In the genomic region with DNA sequence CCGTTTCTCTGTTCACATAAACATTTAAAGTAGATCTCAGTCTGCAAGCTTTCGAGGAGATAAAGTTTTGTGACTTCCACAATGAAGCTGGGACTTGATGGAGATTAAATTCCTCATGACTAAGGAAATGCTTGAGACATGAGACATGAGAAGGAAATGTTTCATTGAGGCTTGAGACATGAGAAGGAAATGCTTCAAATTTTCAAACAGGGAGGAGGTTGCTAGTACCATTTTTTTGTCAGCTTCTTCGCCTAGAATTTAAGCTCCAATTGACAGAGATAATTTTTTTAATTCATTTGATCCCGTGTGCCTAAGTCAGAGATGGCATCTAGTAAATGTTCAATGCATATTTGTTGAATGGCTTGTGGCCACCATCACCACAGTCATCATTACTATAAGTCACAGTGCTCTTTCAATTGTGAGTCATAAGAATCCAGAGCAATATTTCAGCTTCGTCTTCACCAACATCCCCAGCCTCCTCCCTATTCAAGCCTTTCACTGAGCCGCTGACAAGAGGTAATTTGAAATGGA, we compare ENCODE assay signal across 11 cellular contexts. TPM values are rescaled to one million over a fixed set of nuclear protein-coding genes. Genes with fewer than 3 reads are reported as not detected.
DNase-seq lines count a peak whose midpoint lies in the region; ATAC-seq and TF ChIP-seq lines count a peak whose summit lies in the region.
"Had no signal": no experiment of that assay in that cellular context is flagged by ENCODE, and none has a peak within 500 bp of the region (broad histone marks: within the 10 kb centered on the region; RNA-seq: fewer than 3 reads in every experiment).

No MANE protein-coding gene starts in this region.

- no peak overlapping the region for H3K27ac Mint-ChIP-seq in WTC11
- peak overlapping the region; percentile 83 for H3K27ac Mint-ChIP-seq in glutamatergic neuron (ENCODE audit: unreplicated experiment)
- no peak overlapping the region for H3K27ac Mint-ChIP-seq in type B pancreatic cell
- H3K27ac Mint-ChIP-seq in activated T-helper 1 cell treated with anti-CD3 and anti-CD28 coated beads, Interleukin-12 subunit alpha, Interleukin-12 subunit beta, Interleukin-2, Interleukin-4 antibody, amounts not matched to agents 30 ng/mL and 10 ng/mL and 1 ng/mL, durations not matched to agents 14 hours and 24 hours and 36 hours = no peak overlapping the region

- H3K4me1 ChIP-seq in left ventricle myocardium inferior = peaks cover 26% of the 10 kb centered on the region

- intact Hi-C loops in left ventricle myocardium inferior (cut with micrococcal nuclease) (no loop called here), Right ventricle myocardium superior (cut with DNase I) (no loop called here)
- intact Hi-C loops in activated T-helper 1 cell treated with anti-CD3 and anti-CD28 coated beads, Interleukin-12 subunit alpha, Interleukin-12 subunit beta, Interleukin-2, Interleukin-4 antibody, amounts not matched to agents 30 ng/mL and 10 ng/mL and 1 ng/mL, durations not matched to agents 14 hours and 24 hours and 36 hours (cut with micrococcal nuclease) = loop anchor here (1.0 kb wide), 1 partner anchor 39 kb away; the partner anchor contains the start of gene SMARCAL1

- H3K27ac ChIP-seq in left ventricle myocardium inferior (replicated peaks) = peak overlapping the region; percentile 45

- POLR2A ChIA-PET in WTC11 (lab: Charles Lee) = interaction anchor here (1.1 to 1.4 kb wide), 2 partner anchors 23 to 33 kb away, joined by 3 read pairs; no protein-coding TSS in a partner anchor

- peaks cover 75% of the 10 kb centered on the region for H3K27me3 ChIP-seq in left ventricle myocardium inferior (ENCODE audit: low read depth)

- no peak for DNase-seq in left ventricle myocardium inferior
- no peak for DNase-seq in Right ventricle myocardium superior
- DNase-seq in WTC11 (ENCODE audit: low spot score) = no peak
- no peak for DNase-seq in glutamatergic neuron
- DNase-seq in type B pancreatic cell (ENCODE audit: extremely low spot score, unreplicated experiment) = no peak
- no peak for DNase-seq in NCI-H524 (lab: John Stamatoyannopoulos, UW)
- DNase-seq in activated T-helper 1 cell treated with anti-CD3 and anti-CD28 coated beads, Interleukin-12 subunit alpha, Interleukin-12 subunit beta, Interleukin-2, Interleukin-4 antibody, amounts not matched to agents 30 ng/mL and 10 ng/mL and 1 ng/mL, durations not matched to agents 14 hours and 24 hours and 36 hours (ENCODE audit: low spot score) = no peak
- DNase-seq in NCI-H2171 treated with DMSO at 0.1 percent for 48 hours (lab: John Stamatoyannopoulos, UW) = no peak

- TF ChIP-seq CTCF in left ventricle myocardium inferior (IDR thresholded peaks at IDR 0.05; ENCODE audit: borderline replicate concordance) = no peak
- TF ChIP-seq CTCF in WTC11 (IDR thresholded peaks at IDR 0.05) = no peak
- no peak for TF ChIP-seq CTCF in glutamatergic neuron (IDR thresholded peaks at IDR 0.05; ENCODE audit: partially characterized antibody, unreplicated experiment)
- no peak for TF ChIP-seq CTCF in type B pancreatic cell (conservative IDR thresholded peaks at IDR 0.05)

- H3K4me3 Mint-ChIP-seq in WTC11 (peak overlapping the region; percentile 86), glutamatergic neuron (ENCODE audit: unreplicated experiment) (peak overlapping the region; percentile 89), type B pancreatic cell (peak overlapping the region; percentile 81)
- H3K4me3 Mint-ChIP-seq in activated T-helper 1 cell treated with anti-CD3 and anti-CD28 coated beads, Interleukin-12 subunit alpha, Interleukin-12 subunit beta, Interleukin-2, Interleukin-4 antibody, amounts not matched to agents 30 ng/mL and 10 ng/mL and 1 ng/mL, durations not matched to agents 14 hours and 24 hours and 36 hours = no peak overlapping the region

- CTCF ChIA-PET in WTC11 (lab: Charles Lee) = interaction anchor here (0.8 to 1.9 kb wide), 8 partner anchors 23 to 173 kb away, joined by 3 to 11 read pairs (median 4); no protein-coding TSS in a partner anchor

- H3K9me3 Mint-ChIP-seq in WTC11 = no peaks in the 10 kb centered on the region
- H3K9me3 Mint-ChIP-seq in glutamatergic neuron (ENCODE audit: unreplicated experiment) = peaks cover 10% of the 10 kb centered on the region
- no peaks in the 10 kb centered on the region for H3K9me3 Mint-ChIP-seq in type B pancreatic cell
- H3K9me3 Mint-ChIP-seq in activated T-helper 1 cell treated with anti-CD3 and anti-CD28 coated beads, Interleukin-12 subunit alpha, Interleukin-12 subunit beta, Interleukin-2, Interleukin-4 antibody, amounts not matched to agents 30 ng/mL and 10 ng/mL and 1 ng/mL, durations not matched to agents 14 hours and 24 hours and 36 hours = no peaks in the 10 kb centered on the region

- ATAC-seq in Right ventricle myocardium superior (ENCODE audit: poor library complexity) (no peak), WTC11 (no peak)

- peak overlapping the region; percentile 58 for H3K4me3 ChIP-seq in left ventricle myocardium inferior

- H3K4me1 Mint-ChIP-seq in WTC11 (peaks cover 23% of the 10 kb centered on the region), glutamatergic neuron (ENCODE audit: low read depth, unreplicated experiment) (peaks cover 12% of the 10 kb centered on the region), type B pancreatic cell (ENCODE audit: unreplicated experiment) (no peaks in the 10 kb centered on the region)
- no peaks in the 10 kb centered on the region for H3K4me1 Mint-ChIP-seq in activated T-helper 1 cell treated with anti-CD3 and anti-CD28 coated beads, Interleukin-12 subunit alpha, Interleukin-12 subunit beta, Interleukin-2, Interleukin-4 antibody, amounts not matched to agents 30 ng/mL and 10 ng/mL and 1 ng/mL, durations not matched to agents 14 hours and 24 hours and 36 hours (ENCODE audit: low read depth)

- H3K9me3 ChIP-seq in left ventricle myocardium inferior (replicated peaks) = no peaks in the 10 kb centered on the region

- no peaks in the 10 kb centered on the region for H3K36me3 ChIP-seq in left ventricle myocardium inferior

- H3K36me3 Mint-ChIP-seq in WTC11 = no peaks in the 10 kb centered on the region
- no peaks in the 10 kb centered on the region for H3K36me3 Mint-ChIP-seq in glutamatergic neuron (ENCODE audit: unreplicated experiment)
- no peaks in the 10 kb centered on the region for H3K36me3 Mint-ChIP-seq in type B pancreatic cell
- no peaks in the 10 kb centered on the region for H3K36me3 Mint-ChIP-seq in activated T-helper 1 cell treated with anti-CD3 and anti-CD28 coated beads, Interleukin-12 subunit alpha, Interleukin-12 subunit beta, Interleukin-2, Interleukin-4 antibody, amounts not matched to agents 30 ng/mL and 10 ng/mL and 1 ng/mL, durations not matched to agents 14 hours and 24 hours and 36 hours (ENCODE audit: low read depth)

- H3K27me3 Mint-ChIP-seq in WTC11 (ENCODE audit: low read depth) (peaks cover 64% of the 10 kb centered on the region), glutamatergic neuron (ENCODE audit: unreplicated experiment) (peaks cover 8% of the 10 kb centered on the region), type B pancreatic cell (peaks cover 76% of the 10 kb centered on the region)
- peaks cover 44% of the 10 kb centered on the region for H3K27me3 Mint-ChIP-seq in activated T-helper 1 cell treated with anti-CD3 and anti-CD28 coated beads, Interleukin-12 subunit alpha, Interleukin-12 subunit beta, Interleukin-2, Interleukin-4 antibody, amounts not matched to agents 30 ng/mL and 10 ng/mL and 1 ng/mL, durations not matched to agents 14 hours and 24 hours and 36 hours (ENCODE audit: insufficient read depth)

TF ChIP-seq in WTC11, 78 proteins besides CTCF, POLR2A, EP300 and RAD21 (continues in another document):
- TF ChIP-seq ZNF396 (CRISPR knock-in tag; IDR thresholded peaks at IDR 0.05; ENCODE audit: borderline replicate concordance) (no peak), ZNF219 (CRISPR knock-in tag; IDR thresholded peaks at IDR 0.05; ENCODE audit: borderline replicate concordance) (no peak), ETV6 (CRISPR knock-in tag; IDR thresholded peaks at IDR 0.05) (no peak), ATF2 (CRISPR knock-in tag; IDR thresholded peaks at IDR 0.05; ENCODE audit: borderline replicate concordance, low read depth) (no peak), ZMAT4 (CRISPR knock-in tag; IDR thresholded peaks at IDR 0.05) (no peak)

RNA-seq across cellular contexts. Expression of gene MARCHF4, which starts 0.5 kb away (rescaled TPM):
- total RNA-seq in left ventricle myocardium inferior (0.08 TPM), Right ventricle myocardium superior (not detected), WTC11 (2021) (1.7 to 2.6 TPM (median 1.7 TPM) in 3 replicates), glutamatergic neuron (ENCODE audit: unreplicated experiment) (26.1 TPM), type B pancreatic cell (ENCODE audit: low replicate concordance) (0.93 and 1.1 TPM in 2 replicates)
- not detected in 2 replicates for total RNA-seq in activated T-helper 1 cell treated with anti-CD3 and anti-CD28 coated beads, Interleukin-12 subunit alpha, Interleukin-12 subunit beta, Interleukin-2, Interleukin-4 antibody, amounts not matched to agents 30 ng/mL and 10 ng/mL and 1 ng/mL, durations not matched to agents 14 hours and 24 hours and 36 hours
- total RNA-seq: CD4-positive, alpha-beta memory T cell; sciatic nerve; subcutaneous adipose tissue had no signal

RNA-seq across cellular contexts. Expression of gene SMARCAL1, which starts 39.5 kb away (rescaled TPM):
- total RNA-seq in left ventricle myocardium inferior (7.5 TPM), Right ventricle myocardium superior (7.9 TPM), WTC11 (2021) (20.9 to 24.3 TPM (median 22.4 TPM) in 3 replicates), glutamatergic neuron (ENCODE audit: unreplicated experiment) (36.6 TPM), type B pancreatic cell (ENCODE audit: low replicate concordance) (21.9 and 29.0 TPM in 2 replicates)
- 28.0 and 29.1 TPM in 2 replicates for total RNA-seq in activated T-helper 1 cell treated with anti-CD3 and anti-CD28 coated beads, Interleukin-12 subunit alpha, Interleukin-12 subunit beta, Interleukin-2, Interleukin-4 antibody, amounts not matched to agents 30 ng/mL and 10 ng/mL and 1 ng/mL, durations not matched to agents 14 hours and 24 hours and 36 hours
